In genomic region chr11:7576671-7577225, GRCh38 we compare ENCODE assay signal across 9 cellular contexts.
DNase-seq lines count a peak whose midpoint lies in the region; ATAC-seq and TF ChIP-seq lines count a peak whose summit lies in the region.
"Had no signal": no experiment of that assay in that cellular context is flagged by ENCODE, and none has a peak within 500 bp of the region (broad histone marks: within the 10 kb centered on the region; RNA-seq: fewer than 3 reads in every experiment).

No MANE protein-coding gene starts in this region.

- CTCF ChIA-PET in SK-N-SH (lab: Yijun Ruan, JAX) = interaction anchor here (1.1 to 16.8 kb wide), 7 partner anchors 9 to 96 kb away, joined by 3 to 359 read pairs (median 4); partner anchors contain the start of genes CYB5R2 and PPFIBP2
- CTCF ChIA-PET in activated naive CD4-positive, alpha-beta T cell treated with anti-CD3 and anti-CD28 coated beads, Interleukin-2, amount 10 ng/mL, durations not matched to agents 7 days and 5 days (lab: Charles Lee) = interaction anchor here (0.8 to 2.3 kb wide), 3 partner anchors 53 to 89 kb away, joined by 3 to 9 read pairs (median 3); no protein-coding TSS in a partner anchor
- CTCF ChIA-PET in activated CD8-positive, alpha-beta memory T cell treated with anti-CD3 and anti-CD28 coated beads, Interleukin-2, amount 10 ng/mL, durations not matched to agents 7 days and 5 days (lab: Charles Lee) = interaction anchor here (1.6 to 2.3 kb wide), 2 partner anchors 64 to 89 kb away, joined by 7 to 18 read pairs; partner anchors contain the start of gene PPFIBP2

- H3K27ac Mint-ChIP-seq in glutamatergic neuron (ENCODE audit: unreplicated experiment) = peak overlapping the region; percentile 56
- H3K27ac Mint-ChIP-seq in activated naive CD4-positive, alpha-beta T cell treated with anti-CD3 and anti-CD28 coated beads, Interleukin-2, amount 10 ng/mL, durations not matched to agents 7 days and 5 days = no peak overlapping the region
- H3K27ac Mint-ChIP-seq in activated CD8-positive, alpha-beta memory T cell treated with anti-CD3 and anti-CD28 coated beads, Interleukin-2, amount 10 ng/mL, durations not matched to agents 7 days and 5 days = no peak overlapping the region

- H3K9me3 Mint-ChIP-seq in glutamatergic neuron (ENCODE audit: unreplicated experiment) = peaks cover 4% of the 10 kb centered on the region
- H3K9me3 Mint-ChIP-seq in activated naive CD4-positive, alpha-beta T cell treated with anti-CD3 and anti-CD28 coated beads, Interleukin-2, amount 10 ng/mL, durations not matched to agents 7 days and 5 days = no peaks in the 10 kb centered on the region
- H3K9me3 Mint-ChIP-seq in activated CD8-positive, alpha-beta memory T cell treated with anti-CD3 and anti-CD28 coated beads, Interleukin-2, amount 10 ng/mL, durations not matched to agents 7 days and 5 days (ENCODE audit: low read depth) = no peaks in the 10 kb centered on the region
- H3K9me3 Mint-ChIP-seq: T-cell had no signal

- no peak overlapping the region for H3K9ac ChIP-seq in SK-N-SH
- peak overlapping the region; percentile 61 for H3K9ac ChIP-seq in parathyroid adenoma

- 35% methylated on average over 11 of the region's 12 CpGs for WGBS in SK-N-SH (ENCODE audit: low lambda C conversion rate)

- no peak for DNase-seq in AG09309 (ENCODE audit: low read depth)
- peak; percentile 55 for DNase-seq in SK-N-SH
- no peak for DNase-seq in glutamatergic neuron
- DNase-seq in UCSD-AML1 (lab: John Stamatoyannopoulos, UW; ENCODE audit: unreplicated experiment) = no peak
- DNase-seq in activated naive CD4-positive, alpha-beta T cell treated with anti-CD3 and anti-CD28 coated beads, Interleukin-2, amount 10 ng/mL, durations not matched to agents 7 days and 5 days = no peak
- no peak for DNase-seq in activated CD8-positive, alpha-beta memory T cell treated with anti-CD3 and anti-CD28 coated beads, Interleukin-2, amount 10 ng/mL, durations not matched to agents 7 days and 5 days

- no peak for TF ChIP-seq EP300 in SK-N-SH (IDR thresholded peaks at IDR 0.05; ENCODE audit: borderline replicate concordance in 1 of 2, low read depth in 1 of 2, low read length in 1 of 2)

- H3K27me3 ChIP-seq in SK-N-SH (ENCODE audit: insufficient read depth) (no peaks in the 10 kb centered on the region), parathyroid adenoma (ENCODE audit: control insufficient read depth, insufficient read depth, low read length) (no peaks in the 10 kb centered on the region)

- no peak for ATAC-seq in activated CD8-positive, alpha-beta memory T cell treated with anti-CD3 and anti-CD28 coated beads, Interleukin-2, amount 10 ng/mL, durations not matched to agents 7 days and 5 days
- no peak for ATAC-seq in HG02885 (IDR thresholded peaks at IDR 0.05; ENCODE audit: poor library complexity, unreplicated experiment)

- peak overlapping the region; percentile 36 for H3K4me3 ChIP-seq in AG09309 (ENCODE audit: control insufficient read depth, low read depth, low read length)
- H3K4me3 ChIP-seq in SK-N-SH (ENCODE audit: low read depth in 2 of 2, low read length in 1 of 2) = peak overlapping the region; percentile 37 to 43; a peak in 2 of 4 replicates
- H3K4me3 ChIP-seq in parathyroid adenoma (ENCODE audit: low read depth, low read length) = peak overlapping the region; percentile 60

- H3K27me3 Mint-ChIP-seq in glutamatergic neuron (ENCODE audit: unreplicated experiment) = peaks cover 2% of the 10 kb centered on the region
- H3K27me3 Mint-ChIP-seq in activated naive CD4-positive, alpha-beta T cell treated with anti-CD3 and anti-CD28 coated beads, Interleukin-2, amount 10 ng/mL, durations not matched to agents 7 days and 5 days = peaks cover 83% of the 10 kb centered on the region
- H3K27me3 Mint-ChIP-seq in activated CD8-positive, alpha-beta memory T cell treated with anti-CD3 and anti-CD28 coated beads, Interleukin-2, amount 10 ng/mL, durations not matched to agents 7 days and 5 days = peaks cover 5% of the 10 kb centered on the region

- H3K36me3 Mint-ChIP-seq in glutamatergic neuron (ENCODE audit: unreplicated experiment) = no peaks in the 10 kb centered on the region
- peaks cover 1% of the 10 kb centered on the region for H3K36me3 Mint-ChIP-seq in activated naive CD4-positive, alpha-beta T cell treated with anti-CD3 and anti-CD28 coated beads, Interleukin-2, amount 10 ng/mL, durations not matched to agents 7 days and 5 days
- no peaks in the 10 kb centered on the region for H3K36me3 Mint-ChIP-seq in activated CD8-positive, alpha-beta memory T cell treated with anti-CD3 and anti-CD28 coated beads, Interleukin-2, amount 10 ng/mL, durations not matched to agents 7 days and 5 days

- H3K36me3 ChIP-seq in SK-N-SH (replicated peaks in 1 of 2; ENCODE audit: control insufficient read depth in 1 of 2, insufficient read depth in 2 of 2, low read length in 1 of 2) (no peaks in the 10 kb centered on the region), parathyroid adenoma (ENCODE audit: control insufficient read depth, insufficient read depth, low read length) (no peaks in the 10 kb centered on the region)

- H2AFZ ChIP-seq in SK-N-SH (ENCODE audit: low read depth) = peak overlapping the region; percentile 77
- no peak overlapping the region for H2AFZ ChIP-seq in parathyroid adenoma

- peak overlapping the region; percentile 66 for H3K4me2 ChIP-seq in SK-N-SH
- H3K4me2 ChIP-seq in parathyroid adenoma (ENCODE audit: low read length) = peak overlapping the region; percentile 61

- H3K4me1 ChIP-seq in SK-N-SH (ENCODE audit: control insufficient read depth in 1 of 2, insufficient read depth in 2 of 2, low read depth in 1 of 2, low read length in 1 of 2) = peaks cover 12 to 59% of the 10 kb centered on the region in 2 experiments; a peak in 1 of 4 replicates
- peaks cover 60% of the 10 kb centered on the region for H3K4me1 ChIP-seq in parathyroid adenoma

- H3K9me3 ChIP-seq in SK-N-SH (no peaks in the 10 kb centered on the region), parathyroid adenoma (ENCODE audit: control insufficient read depth, low read length) (no peaks in the 10 kb centered on the region)

- no peaks in the 10 kb centered on the region for H4K20me1 ChIP-seq in SK-N-SH (ENCODE audit: insufficient read depth)

- TF ChIP-seq CTCF in AG09309 (IDR thresholded peaks at IDR 0.05; ENCODE audit: control insufficient read depth, insufficient read depth, low read depth, low read length, missing control alignments) = no peak
- no peak for TF ChIP-seq CTCF in SK-N-SH (IDR thresholded peaks at IDR 0.05)
- no peak for TF ChIP-seq CTCF in glutamatergic neuron (IDR thresholded peaks at IDR 0.05; ENCODE audit: partially characterized antibody, unreplicated experiment)
- no peak for TF ChIP-seq CTCF in parathyroid adenoma (IDR thresholded peaks at IDR 0.05)

- TF ChIP-seq RAD21 in SK-N-SH (IDR thresholded peaks at IDR 0.05; ENCODE audit: low read length) = no peak

- no peaks in the 10 kb centered on the region for H3K9me2 ChIP-seq in SK-N-SH

- POLR2A ChIA-PET in SK-N-SH (lab: Yijun Ruan, JAX) = interaction anchor here (1.3 kb wide), 1 partner anchor 81 kb away, joined by 4 read pairs; no protein-coding TSS in a partner anchor

- no peak overlapping the region for H3K4me3 Mint-ChIP-seq in glutamatergic neuron (ENCODE audit: unreplicated experiment)
- H3K4me3 Mint-ChIP-seq in activated naive CD4-positive, alpha-beta T cell treated with anti-CD3 and anti-CD28 coated beads, Interleukin-2, amount 10 ng/mL, durations not matched to agents 7 days and 5 days = no peak overlapping the region
- no peak overlapping the region for H3K4me3 Mint-ChIP-seq in activated CD8-positive, alpha-beta memory T cell treated with anti-CD3 and anti-CD28 coated beads, Interleukin-2, amount 10 ng/mL, durations not matched to agents 7 days and 5 days

- peaks cover 23% of the 10 kb centered on the region for H3K4me1 Mint-ChIP-seq in glutamatergic neuron (ENCODE audit: low read depth, unreplicated experiment)
- peaks cover 47% of the 10 kb centered on the region for H3K4me1 Mint-ChIP-seq in activated naive CD4-positive, alpha-beta T cell treated with anti-CD3 and anti-CD28 coated beads, Interleukin-2, amount 10 ng/mL, durations not matched to agents 7 days and 5 days
- peaks cover 42% of the 10 kb centered on the region for H3K4me1 Mint-ChIP-seq in activated CD8-positive, alpha-beta memory T cell treated with anti-CD3 and anti-CD28 coated beads, Interleukin-2, amount 10 ng/mL, durations not matched to agents 7 days and 5 days

- H3F3A ChIP-seq in SK-N-SH (replicated peaks; ENCODE audit: insufficient read depth) = no peaks in the 10 kb centered on the region

- H3K79me2 ChIP-seq in SK-N-SH (ENCODE audit: insufficient read depth) (no peaks in the 10 kb centered on the region), parathyroid adenoma (peaks cover 7% of the 10 kb centered on the region)

- H3K27ac ChIP-seq in SK-N-SH (ENCODE audit: low read depth in 2 of 2, low read length in 1 of 2) = peak overlapping the region; percentile 0 to 82; a peak in 3 of 4 replicates
- peak overlapping the region; percentile 98 for H3K27ac ChIP-seq in parathyroid adenoma

TF ChIP-seq in SK-N-SH, 30 proteins besides CTCF, POLR2A, EP300 and RAD21:
- no peak for TF ChIP-seq IRF3 (IDR thresholded peaks at IDR 0.05; ENCODE audit: low read depth, low read length)
- TF ChIP-seq TCF12 (IDR thresholded peaks at IDR 0.05) = peak; percentile 44
- no peak for TF ChIP-seq GATA2 (CRISPR knock-in tag; IDR thresholded peaks at IDR 0.05)
- no peak for TF ChIP-seq GABPA (IDR thresholded peaks at IDR 0.05; ENCODE audit: low read depth)
- no peak for TF ChIP-seq PBX3 (IDR thresholded peaks at IDR 0.05)
